In the genomic region with DNA sequence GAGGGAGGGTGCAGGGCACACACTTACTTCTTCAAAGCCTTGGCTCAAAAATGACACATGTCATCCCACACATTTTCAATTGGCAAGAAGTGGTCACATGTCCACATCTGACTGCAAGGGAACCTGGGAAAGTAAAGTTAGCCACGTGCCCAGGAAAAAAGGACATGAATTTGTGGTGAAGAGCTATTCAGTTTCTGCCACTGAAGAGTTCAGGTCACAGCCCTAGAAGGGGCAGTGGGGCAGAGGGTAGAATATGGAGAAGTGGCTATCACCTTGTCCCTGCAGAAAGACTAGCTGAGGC, we compare ENCODE assay signal across 29 cellular contexts. TPM values are rescaled to one million over a fixed set of nuclear protein-coding genes. Genes with fewer than 3 reads are reported as not detected.
DNase-seq lines count a peak whose midpoint lies in the region; ATAC-seq, FAIRE-seq and TF ChIP-seq lines count a peak whose summit lies in the region.
"Had no signal": no experiment of that assay in that cellular context is flagged by ENCODE, and none has a peak within 500 bp of the region (broad histone marks: within the 10 kb centered on the region; RNA-seq: fewer than 3 reads in every experiment).

No MANE protein-coding gene starts in this region.

- no peak overlapping the region for H3K9ac ChIP-seq in BLaER1
- no peak overlapping the region for H3K9ac ChIP-seq in kidney (ENCODE audit: low read length in 2 of 2)
- H3K9ac ChIP-seq: neural progenitor cell had no signal

- H3K27me3 Mint-ChIP-seq in CD4-positive, alpha-beta T cell: no peaks in the 10 kb centered on the region

- H3K4me1 ChIP-seq in BLaER1 (peaks cover 66% of the 10 kb centered on the region), kidney (ENCODE audit: control insufficient read depth in 1 of 2, insufficient read depth in 1 of 2, low read depth in 1 of 2, low read length in 2 of 2) (peaks cover 1 to 16% of the 10 kb centered on the region in 2 donors)

- ATAC-seq in CD4-positive, alpha-beta T cell (ENCODE audit: poor library complexity): no peak
- ATAC-seq in HG03520 (IDR thresholded peaks at IDR 0.05; ENCODE audit: unreplicated experiment) (no peak), HG03108 (IDR thresholded peaks at IDR 0.05; ENCODE audit: unreplicated experiment) (no peak)
- ATAC-seq: body of pancreas, esophagus mucosa, HCT116 had no signal

- H3K4me3 Mint-ChIP-seq in CD4-positive, alpha-beta T cell: peak overlapping the region; percentile 82
- H3K4me3 Mint-ChIP-seq: neural progenitor cell had no signal

- H3K27ac Mint-ChIP-seq in CD4-positive, alpha-beta T cell: peak overlapping the region; percentile 82
- H3K27ac Mint-ChIP-seq: neural progenitor cell had no signal

- H3K27ac ChIP-seq in BLaER1 (peak overlapping the region; percentile 88; the same call in 1 of the 2 replicates), kidney (ENCODE audit: low read depth in 2 of 2, low read length in 2 of 2) (no peak overlapping the region)
- no peak overlapping the region for H3K27ac ChIP-seq in CD4-positive, alpha-beta T cell (ENCODE audit: low read depth, low read length)
- H3K27ac ChIP-seq: body of pancreas, neural progenitor cell, thyroid gland had no signal

- H3K4me2 ChIP-seq in BLaER1: peak overlapping the region; percentile 99
- H3K4me2 ChIP-seq: neural progenitor cell, smooth muscle cell had no signal

- no peaks in the 10 kb centered on the region for H3K27me3 ChIP-seq in BLaER1
- no peaks in the 10 kb centered on the region for H3K27me3 ChIP-seq in CD4-positive, alpha-beta T cell (ENCODE audit: control insufficient read depth, insufficient read depth, low read length)
- H3K27me3 ChIP-seq: body of pancreas, MG63, thyroid gland had no signal

- CTCF ChIA-PET in CD4-positive, alpha-beta T cell (lab: Charles Lee): interaction anchor here (0.5 to 5.0 kb wide), 3 partner anchors 14 to 363 kb away, joined by 3 to 31 read pairs (median 5); no protein-coding TSS in a partner anchor

- no peak for TF ChIP-seq POLR2A in NB4 (IDR thresholded peaks at IDR 0.05; ENCODE audit: extremely low read depth, insufficient read length)

- no peak for TF ChIP-seq CTCF in CD4-positive, alpha-beta T cell (IDR thresholded peaks at IDR 0.05)
- TF ChIP-seq CTCF in NB4 (IDR thresholded peaks at IDR 0.05; ENCODE audit: low read depth, low read length) (no peak), kidney (IDR thresholded peaks at IDR 0.05; ENCODE audit: borderline replicate concordance, extremely low read depth, insufficient read depth) (no peak)

- POLR2A ChIA-PET in CD4-positive, alpha-beta T cell (lab: Charles Lee): interaction anchor here (1.3 to 1.5 kb wide), 4 partner anchors 31 to 70 kb away, joined by 3 to 5 read pairs (median 4); a partner anchor contains a TSS

- H3K9me3 Mint-ChIP-seq in CD4-positive, alpha-beta T cell: no peaks in the 10 kb centered on the region

- H3K4me3 ChIP-seq in BLaER1 (no peak overlapping the region), NB4 (ENCODE audit: low read depth, low read length) (no peak overlapping the region), kidney (ENCODE audit: low read length in 2 of 2) (no peak overlapping the region)
- H3K4me3 ChIP-seq: body of pancreas, MG63, neural progenitor cell, smooth muscle cell, thyroid gland had no signal

- peaks cover 27% of the 10 kb centered on the region for H3K36me3 Mint-ChIP-seq in CD4-positive, alpha-beta T cell (ENCODE audit: low read depth)
- H3K36me3 Mint-ChIP-seq: neural progenitor cell had no signal

- FAIRE-seq in kidney (lab: Jason Lieb, UNC): no peak
- FAIRE-seq: GM19239 had no signal

- intact Hi-C loops in CD4-positive, alpha-beta T cell (cut with DNase I, micrococcal nuclease): loop anchor here (5.0 to 10.0 kb wide), 2 partner anchors 44 to 971 kb away; a partner anchor contains a TSS
- intact Hi-C loops in kidney (cut with DNase I): no loop called here

- H3K36me3 ChIP-seq in BLaER1 (no peaks in the 10 kb centered on the region), kidney (ENCODE audit: control insufficient read depth in 1 of 2, insufficient read depth in 2 of 2, low read length in 2 of 2) (no peaks in the 10 kb centered on the region)
- H3K36me3 ChIP-seq: neural progenitor cell, thyroid gland had no signal

- H3K9me3 ChIP-seq in BLaER1: no peaks in the 10 kb centered on the region
- H3K9me3 ChIP-seq in CD4-positive, alpha-beta T cell (ENCODE audit: control insufficient read depth, low read length): no peaks in the 10 kb centered on the region
- no peaks in the 10 kb centered on the region for H3K9me3 ChIP-seq in kidney (ENCODE audit: control insufficient read depth in 1 of 2, low read length in 2 of 2)
- H3K9me3 ChIP-seq: body of pancreas, thyroid gland had no signal

- no peak for DNase-seq in CD4-positive, alpha-beta T cell
- peak; percentile 56 for DNase-seq in NB4 (ENCODE audit: low read depth)
- peak; percentile 2 for DNase-seq in kidney
- no peak for DNase-seq in KG1 (lab: John Stamatoyannopoulos, UW)
- DNase-seq in DMS 273 treated with DMSO at 0.1 percent for 48 hours (lab: John Stamatoyannopoulos, UW): no peak
- DNase-seq: activated CD4-positive, alpha-beta T cell treated with anti-CD3 and anti-CD28 coated beads, Interleukin-2, amount 50 U/mL, for 1 hour; activated CD8-positive, alpha-beta memory T cell treated with anti-CD3 and anti-CD28 coated beads, Interleukin-2, amount 50 U/mL, for 4 hours; activated effector memory CD4-positive, alpha-beta T cell treated with Interleukin-2 at 50 U/mL for 16 hours; body of pancreas; DMS79 treated with DMSO at 0.1 percent for 48 hours; effector memory CD4-positive, alpha-beta T cell; foreskin melanocyte; hippocampal formation; MG63; NCI-H748 treated with DMSO at 0.1 percent for 48 hours; stimulated activated CD4-positive, alpha-beta T cell treated with anti-CD3 and anti-CD28 coated beads, Interleukin-2, amount 100 ng/mL, for 48 hours; stimulated activated naive CD4-positive, alpha-beta T cell treated with Interleukin-2 at 50 U/mL for 16 hours; thyroid gland had no signal

- H3K4me1 Mint-ChIP-seq in CD4-positive, alpha-beta T cell (ENCODE audit: low read depth): peaks cover 77% of the 10 kb centered on the region

- H4K20me1 ChIP-seq in BLaER1: peaks cover 4% of the 10 kb centered on the region; the same call in 1 of the 2 replicates

RNA-seq across cellular contexts. Expression of a gene that starts 1.9 kb away (rescaled TPM):
- 10 to 100 TPM; 34.7 to 35.3 TPM for total RNA-seq in CD4-positive, alpha-beta T cell
- 28.4 TPM for total RNA-seq in kidney
- 56.3 TPM for polyA plus RNA-seq in kidney (ENCODE audit: insufficient read depth, low read depth, low replicate concordance)

RNA-seq across cellular contexts. Expression of a gene that starts 4.3 kb away (rescaled TPM):
- total RNA-seq in CD4-positive, alpha-beta T cell: 10 to 100 TPM; 54.5 to 55.6 TPM
- 137 TPM for total RNA-seq in kidney
- polyA plus RNA-seq in kidney (ENCODE audit: insufficient read depth, low read depth, low replicate concordance): 190 TPM

RNA-seq across cellular contexts. Expression of a gene that starts 28.4 kb away (rescaled TPM):
- not detected for total RNA-seq in CD4-positive, alpha-beta T cell
- 0.91 TPM for total RNA-seq in kidney
- 211 TPM for polyA plus RNA-seq in kidney (ENCODE audit: insufficient read depth, low read depth, low replicate concordance)
- total RNA-seq: body of pancreas; chondrocyte; smooth muscle cell; T-helper 1 cell treated with Interleukin-12 subunit alpha and Interleukin-12 subunit beta and Interleukin-4 antibody, amounts not matched to agents 30 ng/mL and 1 ng/mL, for 36 hours; thyroid gland had no signal
- polyA plus RNA-seq: smooth muscle cell had no signal

RNA-seq across cellular contexts. Expression of a gene that starts 44.1 kb away (rescaled TPM):
- total RNA-seq in CD4-positive, alpha-beta T cell: 1 to 10 TPM; 5.8 to 7.5 TPM
- 6.6 TPM for total RNA-seq in kidney
- polyA plus RNA-seq in kidney (ENCODE audit: insufficient read depth, low read depth, low replicate concordance): 4.9 TPM

RNA-seq across cellular contexts. Expression of a gene that starts 44.6 kb away (rescaled TPM):
- not detected for total RNA-seq in CD4-positive, alpha-beta T cell
- total RNA-seq in kidney: not detected
- not detected for polyA plus RNA-seq in kidney (ENCODE audit: insufficient read depth, low read depth, low replicate concordance)
- total RNA-seq: body of pancreas; chondrocyte; esophagus mucosa; lower leg skin; smooth muscle cell; T-helper 1 cell treated with Interleukin-12 subunit alpha and Interleukin-12 subunit beta and Interleukin-4 antibody, amounts not matched to agents 30 ng/mL and 1 ng/mL, for 36 hours; thyroid gland had no signal
- polyA plus RNA-seq: smooth muscle cell had no signal

Comparison
In these comparisons a context has a peak if more than half of its experiments do, and no peak if none do; other contexts are left out.
1. DNase-seq: peak in NB4 (single experiment) and kidney (single experiment); none in CD4-positive, alpha-beta T cell (0 of 10), KG1 (single experiment) and DMS 273 treated with DMSO at 0.1 percent for 48 hours (single experiment).